14 cellular contexts compared by ENCODE assay signal in the genomic region with DNA sequence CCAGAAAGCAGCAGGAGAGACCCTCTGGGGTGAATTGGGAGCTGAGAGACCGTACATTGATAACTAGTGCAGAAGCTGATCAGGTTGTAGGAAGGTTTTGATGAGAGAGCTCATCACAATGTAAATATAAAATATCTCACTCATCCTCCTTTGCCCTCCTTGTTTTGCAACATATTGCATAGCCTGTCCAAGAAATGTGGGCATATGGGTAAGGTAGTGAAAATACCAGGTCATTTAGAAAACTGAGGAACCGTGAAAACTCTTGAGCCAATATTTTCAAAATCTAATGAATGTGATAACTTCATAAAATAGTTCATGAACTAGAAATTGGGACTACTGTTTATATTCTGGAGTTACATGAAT. TPM values are rescaled to one million over a fixed set of nuclear protein-coding genes. Genes with fewer than 3 reads are reported as not detected.
DNase-seq lines count a peak whose midpoint lies in the region; ATAC-seq and TF ChIP-seq lines count a peak whose summit lies in the region.
"Had no signal": no experiment of that assay in that cellular context is flagged by ENCODE, and none has a peak within 500 bp of the region (broad histone marks: within the 10 kb centered on the region; RNA-seq: fewer than 3 reads in every experiment).

No MANE protein-coding gene starts in this region.

- H3K4me1 Mint-ChIP-seq in chondrocyte (ENCODE audit: low read depth) = peaks cover 24% of the 10 kb centered on the region
- H3K4me1 Mint-ChIP-seq in CD4-positive, alpha-beta T cell (ENCODE audit: low read depth) = no peaks in the 10 kb centered on the region

- H2BK120ac ChIP-seq in IMR-90 (ENCODE audit: low read depth, low read length) = no peak overlapping the region

- TF ChIP-seq CTCF in IMR-90 (conservative IDR thresholded peaks at IDR 0.05; ENCODE audit: low read depth, low read length) (no peak), chondrocyte (IDR thresholded peaks at IDR 0.05) (no peak), ascending aorta (IDR thresholded peaks at IDR 0.05) (no peak)
- no peak for TF ChIP-seq CTCF in CD4-positive, alpha-beta T cell (IDR thresholded peaks at IDR 0.05)

- H3K23ac ChIP-seq in IMR-90 (ENCODE audit: low read depth, low read length) = no peak overlapping the region

- dilution Hi-C loops in IMR-90 (cut with HindIII; ENCODE audit: low sequenced_read_pairs, unreplicated experiment) = no loop called here

- H2AK5ac ChIP-seq in IMR-90 (ENCODE audit: low read depth, low read length) = no peak overlapping the region

- H3K36me3 ChIP-seq in ACC112 (ENCODE audit: insufficient read depth, low read length) (no peaks in the 10 kb centered on the region), IMR-90 (ENCODE audit: control insufficient read depth, insufficient read depth, low read length) (no peaks in the 10 kb centered on the region), ascending aorta (no peaks in the 10 kb centered on the region)
- H3K36me3 ChIP-seq: brain microvascular endothelial cell, vagina had no signal

- H4K91ac ChIP-seq in IMR-90 (ENCODE audit: insufficient read depth, low read depth, low read length) = no peak overlapping the region

- no peak overlapping the region; the same call in 1 of the 2 replicates for H3K4me3 ChIP-seq in ACC112 (ENCODE audit: low read depth, low read length)
- no peak overlapping the region for H3K4me3 ChIP-seq in IMR-90 (ENCODE audit: insufficient read depth, low read depth, low read length)
- H3K4me3 ChIP-seq in ascending aorta = no peak overlapping the region
- H3K4me3 ChIP-seq: vagina had no signal

- H3K9me3 ChIP-seq in IMR-90 (ENCODE audit: control insufficient read depth, insufficient read depth, low read length) (no peaks in the 10 kb centered on the region), ascending aorta (no peaks in the 10 kb centered on the region)
- H3K9me3 ChIP-seq in CD4-positive, alpha-beta T cell (ENCODE audit: control insufficient read depth, low read length) = no peaks in the 10 kb centered on the region
- H3K9me3 ChIP-seq: vagina had no signal

- H3K36me3 Mint-ChIP-seq in chondrocyte (ENCODE audit: low read depth) = no peaks in the 10 kb centered on the region
- no peaks in the 10 kb centered on the region for H3K36me3 Mint-ChIP-seq in CD4-positive, alpha-beta T cell (ENCODE audit: low read depth)

- no peak overlapping the region for H3K14ac ChIP-seq in IMR-90 (replicated peaks; ENCODE audit: low read depth, low read length)

- no peak overlapping the region for H3K56ac ChIP-seq in IMR-90 (ENCODE audit: extremely low read depth, insufficient read depth, low read length)

- BruUV-seq in IMR-90 (replicated peaks; lab: Mats Ljungman, UMichigan) = no TSS peak

- TF ChIP-seq POLR2A in IMR-90 (IDR thresholded peaks at IDR 0.05; ENCODE audit: low read depth, low read length) = no peak

- POLR2A ChIA-PET in IMR-90 (lab: Charles Lee; ENCODE audit: unreplicated experiment) = no interaction called here
- POLR2A ChIA-PET in CD4-positive, alpha-beta T cell (lab: Charles Lee) = no interaction called here

- WGBS in IMR-90 (ENCODE audit: extremely low coverage in 2 of 2, insufficient read length in 1 of 2), 2 experiments = no CpG with 5 or more reads among the region's 2 CpGs

- no peaks in the 10 kb centered on the region for H3K9me1 ChIP-seq in IMR-90 (ENCODE audit: insufficient read depth, low read length)

- TF ChIP-seq RAD21 in IMR-90 (IDR thresholded peaks at IDR 0.05; ENCODE audit: low read length) = no peak

- no peak overlapping the region for H3K9ac ChIP-seq in IMR-90 (ENCODE audit: low read depth, low read length)

- H3K4me3 Mint-ChIP-seq in chondrocyte (ENCODE audit: unreplicated experiment) = no peak overlapping the region
- no peak overlapping the region for H3K4me3 Mint-ChIP-seq in CD4-positive, alpha-beta T cell

- intact Hi-C loops in IMR-90 (cut with micrococcal nuclease) = no loop called here
- intact Hi-C loops in CD4-positive, alpha-beta T cell (cut with DNase I, micrococcal nuclease) = no loop called here
- intact Hi-C loops in ascending aorta (cut with DNase I) = no loop called here

- no peak overlapping the region for H4K8ac ChIP-seq in IMR-90 (ENCODE audit: low read depth in 2 of 2, low read length in 2 of 2)

- no peak overlapping the region for H3K4ac ChIP-seq in IMR-90 (ENCODE audit: low read depth, low read length)

- H3K27ac Mint-ChIP-seq in chondrocyte (ENCODE audit: unreplicated experiment) = peak overlapping the region; percentile 84
- no peak overlapping the region for H3K27ac Mint-ChIP-seq in CD4-positive, alpha-beta T cell
- H3K27ac Mint-ChIP-seq: activated CD4-positive, alpha-beta T cell treated with anti-CD3 and anti-CD28 coated beads, Interleukin-2, amount 10 ng/mL, durations not matched to agents 24 days and 14 days had no signal

- CTCF ChIA-PET in IMR-90 (lab: Yijun Ruan, JAX) = interaction anchor here (0.6 kb wide), 1 partner anchor 28 kb away, joined by 3 read pairs; no protein-coding TSS in a partner anchor
- CTCF ChIA-PET in CD4-positive, alpha-beta T cell (lab: Charles Lee) = no interaction called here

- H3K79me2 ChIP-seq in ACC112 (ENCODE audit: control insufficient read depth, insufficient read depth, low read length, unreplicated experiment) = no peaks in the 10 kb centered on the region

- H2AFZ ChIP-seq in ACC112 (ENCODE audit: low read length, unreplicated experiment) (no peak overlapping the region), IMR-90 (replicated peaks; ENCODE audit: low read length, poor library complexity) (peak overlapping the region; percentile 45)

- H4K5ac ChIP-seq in IMR-90 (ENCODE audit: low read depth, low read length) = no peak overlapping the region

- H2AK9ac ChIP-seq in IMR-90 (replicated peaks; ENCODE audit: low read depth, low read length, poor library complexity) = no peak overlapping the region

- H3K18ac ChIP-seq in IMR-90 (ENCODE audit: low read depth, low read length) = no peak overlapping the region

- no peaks in the 10 kb centered on the region for H3K9me3 Mint-ChIP-seq in chondrocyte (ENCODE audit: low read depth)
- no peaks in the 10 kb centered on the region for H3K9me3 Mint-ChIP-seq in CD4-positive, alpha-beta T cell
- H3K9me3 Mint-ChIP-seq: activated CD4-positive, alpha-beta T cell treated with anti-CD3 and anti-CD28 coated beads, Interleukin-2, amount 10 ng/mL, durations not matched to agents 24 days and 14 days had no signal

- no peak overlapping the region for H2BK20ac ChIP-seq in IMR-90 (ENCODE audit: low read depth, low read length)

- H3K27me3 ChIP-seq in ACC112 (ENCODE audit: insufficient read depth, low read length) (no peaks in the 10 kb centered on the region), IMR-90 (ENCODE audit: control insufficient read depth, insufficient read depth, low read length) (no peaks in the 10 kb centered on the region), ascending aorta (no peaks in the 10 kb centered on the region)
- H3K27me3 ChIP-seq in CD4-positive, alpha-beta T cell (ENCODE audit: control insufficient read depth, insufficient read depth, low read length) = no peaks in the 10 kb centered on the region
- H3K27me3 ChIP-seq: brain microvascular endothelial cell, vagina had no signal

- H3K79me1 ChIP-seq in IMR-90 (ENCODE audit: low read depth in 1 of 2, low read length in 2 of 2) = no peaks in the 10 kb centered on the region

- DNase-seq in IMR-90 (no peak), chondrocyte (ENCODE audit: low spot score) (no peak), NCI-H2029 (lab: John Stamatoyannopoulos, UW) (no peak), ascending aorta (ENCODE audit: low spot score in 2 of 2) (no peak)
- no peak for DNase-seq in CD4-positive, alpha-beta T cell
- no peak for DNase-seq in effector CD8-positive, alpha-beta T cell (lab: John Stamatoyannopoulos, UW)
- DNase-seq: activated effector memory CD4-positive, alpha-beta T cell treated with Interleukin-2 at 50 U/mL for 16 hours; erythroblast; NCI-H1694 had no signal

- H3K27ac ChIP-seq in ACC112 (ENCODE audit: low read depth, low read length) = peak overlapping the region; percentile 11; the same call in 1 of the 2 replicates
- H3K27ac ChIP-seq in IMR-90 (ENCODE audit: insufficient read depth, low read length) = no peak overlapping the region
- H3K27ac ChIP-seq in CD4-positive, alpha-beta T cell (ENCODE audit: low read depth, low read length) = no peak overlapping the region
- H3K27ac ChIP-seq in ascending aorta = no peak overlapping the region
- H3K27ac ChIP-seq: vagina had no signal

- H4K20me1 ChIP-seq in IMR-90 (ENCODE audit: insufficient read depth, low read length) = no peaks in the 10 kb centered on the region

- ATAC-seq in GM19324 (IDR thresholded peaks at IDR 0.05; ENCODE audit: low FRiP score, unreplicated experiment) = peak; percentile 10
- ATAC-seq in IMR-90 (ENCODE audit: low read depth) = peak; percentile 6; the same call in 1 of the 2 replicates
- no peak for ATAC-seq in CD4-positive, alpha-beta T cell (ENCODE audit: poor library complexity)

- no peak overlapping the region for H2BK5ac ChIP-seq in IMR-90 (ENCODE audit: low read depth, low read length, poor library complexity, severe bottlenecking)

- H3K27me3 Mint-ChIP-seq in chondrocyte (ENCODE audit: low read depth) = no peaks in the 10 kb centered on the region
- peaks cover 16% of the 10 kb centered on the region for H3K27me3 Mint-ChIP-seq in CD4-positive, alpha-beta T cell

- in situ Hi-C loops in IMR-90 (cut with MboI; ENCODE audit: low sequenced_read_pairs) = loop anchor here (10.0 kb wide), 1 partner anchor 586 kb away; no protein-coding TSS in a partner anchor

- H2BK15ac ChIP-seq in IMR-90 (ENCODE audit: low read depth, low read length) = no peak overlapping the region

- H3K4me2 ChIP-seq in IMR-90 (ENCODE audit: low read depth, low read length) = no peak overlapping the region

- peaks cover 20% of the 10 kb centered on the region for H3K4me1 ChIP-seq in ACC112 (ENCODE audit: control insufficient read depth, insufficient read depth, low read length, unreplicated experiment)
- no peaks in the 10 kb centered on the region for H3K4me1 ChIP-seq in IMR-90 (ENCODE audit: control insufficient read depth, insufficient read depth, low read length)
- no peaks in the 10 kb centered on the region for H3K4me1 ChIP-seq in ascending aorta
- H3K4me1 ChIP-seq: vagina had no signal

TF ChIP-seq in IMR-90, 13 proteins besides CTCF, POLR2A, EP300 and RAD21:
- no peak for TF ChIP-seq MAZ (IDR thresholded peaks at IDR 0.05; ENCODE audit: borderline replicate concordance, low read depth, low read length)
TF ChIP-seq in IMR-90: peak in this region for 0.

RNA-seq across cellular contexts. Expression of a gene that starts 31.4 kb away (rescaled TPM):
- total RNA-seq in IMR-90 (2012; rRNA removed) = 3.0 and 5.6 TPM in 2 replicates
- polyA plus RNA-seq in IMR-90 (2012; rRNA removed) = 1.2 and 2.2 TPM in 2 replicates
- polyA plus RNA-seq in IMR-90 (2012; cell fraction: cytosol; rRNA removed) = 0.09 and 0.29 TPM in 2 replicates
- polyA plus RNA-seq in IMR-90 (2012; cell fraction: nucleus; rRNA removed; ENCODE audit: low replicate concordance) = 0.17 and 1.6 TPM in 2 replicates
- total RNA-seq in chondrocyte = 3.7 to 8.2 TPM (median 4.3 TPM) in 3 replicates
- total RNA-seq in CD4-positive, alpha-beta T cell = under 1 TPM; 0.44 to 0.47 TPM
- 0.96 TPM for total RNA-seq in ascending aorta

RNA-seq across cellular contexts. Expression of a gene that starts 31.5 kb away (rescaled TPM):
- total RNA-seq in IMR-90 (2012; rRNA removed) = 0.28 TPM in 1 of 2 replicates, not detected in the other
- not detected in 2 replicates for polyA plus RNA-seq in IMR-90 (2012; rRNA removed)
- polyA plus RNA-seq in IMR-90 (2012; cell fraction: cytosol; rRNA removed) = not detected in 2 replicates
- polyA plus RNA-seq in IMR-90 (2012; cell fraction: nucleus; rRNA removed; ENCODE audit: low replicate concordance) = not detected in 2 replicates
- total RNA-seq in chondrocyte = not detected in 3 replicates
- not detected for total RNA-seq in CD4-positive, alpha-beta T cell
- total RNA-seq in ascending aorta = not detected
- total RNA-seq: activated CD4-positive, alpha-beta T cell treated with anti-CD3 and anti-CD28 coated beads, Interleukin-2, amount 10 ng/mL, durations not matched to agents 24 days and 14 days; vagina had no signal
